ENCODE assay signal across 27 cellular contexts in the genomic region with DNA sequence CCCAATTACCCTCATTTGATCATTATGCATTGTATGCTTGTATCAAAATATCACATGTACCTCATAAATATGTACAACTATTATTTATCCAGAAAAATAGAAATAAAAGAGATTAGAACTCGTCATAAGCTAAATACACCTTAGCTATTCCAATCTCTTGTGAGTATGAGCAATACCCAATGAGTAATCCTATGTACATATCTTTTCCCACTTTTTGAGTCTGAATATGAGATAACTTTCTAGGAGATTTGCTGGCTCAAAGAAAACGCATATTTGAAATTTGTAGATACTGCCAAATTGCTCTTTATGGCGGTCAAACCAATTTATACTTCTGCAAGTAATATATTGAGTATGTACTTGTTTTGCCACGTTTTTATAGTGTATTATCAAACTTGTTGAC. TPM values are rescaled to one million over a fixed set of nuclear protein-coding genes. Genes with fewer than 3 reads are reported as not detected.
"Had no signal": no experiment of that assay in that cellular context is flagged by ENCODE, and none has a peak within 500 bp of the region (broad histone marks: within the 10 kb centered on the region; RNA-seq: fewer than 3 reads in every experiment).

No MANE protein-coding gene starts in this region.

- H3K27ac ChIP-seq: gastroesophageal sphincter, hepatocyte, right lobe of liver, skin epidermis, thoracic aorta, vagina had no signal

- H3K4me1 ChIP-seq: right lobe of liver had no signal

- H3K4me2 ChIP-seq: hepatocyte had no signal

- ATAC-seq: activated T-cell treated with anti-CD3 and anti-CD28 coated beads, Interleukin-2, amount 50 U/mL, for 4 hours; activated T-helper 17 cell treated with anti-CD3 and anti-CD28 coated beads, Interleukin-2, amount 50 U/mL, for 72 hours; gastroesophageal sphincter; left ventricle myocardium superior; right lobe of liver; stimulated activated effector memory CD8-positive, alpha-beta T cell treated with anti-CD3 and anti-CD28 coated beads, Interleukin-12 subunit alpha, Interleukin-12 subunit beta, amount 100 ng/mL, for 72 hours; WTC11 had no signal

- H3K9me3 ChIP-seq: gastroesophageal sphincter, right lobe of liver, thoracic aorta, vagina had no signal

- H3K36me3 ChIP-seq: gastroesophageal sphincter, right lobe of liver, thoracic aorta, vagina had no signal

- H3K27me3 Mint-ChIP-seq: activated CD4-positive, alpha-beta memory T cell treated with anti-CD3 and anti-CD28 coated beads, Interleukin-2, amount 10 ng/mL, durations not matched to agents 7 days and 5 days; activated CD4-positive, alpha-beta T cell treated with anti-CD3 and anti-CD28 coated beads, Interleukin-2, amount 10 ng/mL, durations not matched to agents 7 days and 5 days; activated T-helper 17 cell treated with anti-CD3 and anti-CD28 coated beads, Interleukin-2, amount 50 U/mL, for 72 hours; stimulated activated naive CD8-positive, alpha-beta T cell treated with anti-CD3 and anti-CD28 coated beads, Interleukin-15, Interleukin-2, amounts not matched to agents 100 ng/mL and 50 ng/mL, for 24 hours; type B pancreatic cell had no signal

- H3K27me3 ChIP-seq: gastroesophageal sphincter, hepatocyte, right lobe of liver, vagina had no signal

- H3K4me1 Mint-ChIP-seq: activated CD4-positive, alpha-beta memory T cell treated with anti-CD3 and anti-CD28 coated beads, Interleukin-2, amount 10 ng/mL, durations not matched to agents 7 days and 5 days; activated CD4-positive, alpha-beta T cell treated with anti-CD3 and anti-CD28 coated beads, Interleukin-2, amount 10 ng/mL, durations not matched to agents 7 days and 5 days; activated T-helper 17 cell treated with anti-CD3 and anti-CD28 coated beads, Interleukin-2, amount 50 U/mL, for 72 hours had no signal

- H3K27ac Mint-ChIP-seq: activated CD4-positive, alpha-beta memory T cell treated with anti-CD3 and anti-CD28 coated beads, Interleukin-2, amount 10 ng/mL, durations not matched to agents 7 days and 5 days; activated CD4-positive, alpha-beta T cell treated with anti-CD3 and anti-CD28 coated beads, Interleukin-2, amount 10 ng/mL, durations not matched to agents 7 days and 5 days; activated T-helper 17 cell treated with anti-CD3 and anti-CD28 coated beads, Interleukin-2, amount 50 U/mL, for 72 hours; nephron; stimulated activated effector memory CD8-positive, alpha-beta T cell treated with anti-CD3 and anti-CD28 coated beads, Interleukin-12 subunit alpha, Interleukin-12 subunit beta, amount 100 ng/mL, for 72 hours; stimulated activated naive CD8-positive, alpha-beta T cell treated with anti-CD3 and anti-CD28 coated beads, Interleukin-15, Interleukin-2, amounts not matched to agents 100 ng/mL and 50 ng/mL, for 24 hours; type B pancreatic cell; WTC11 had no signal

- H3K4me3 ChIP-seq: gastroesophageal sphincter, hepatocyte, right lobe of liver, skin epidermis, thoracic aorta, vagina had no signal

- H3K4me3 Mint-ChIP-seq: activated CD4-positive, alpha-beta memory T cell treated with anti-CD3 and anti-CD28 coated beads, Interleukin-2, amount 10 ng/mL, durations not matched to agents 7 days and 5 days; activated CD4-positive, alpha-beta T cell treated with anti-CD3 and anti-CD28 coated beads, Interleukin-2, amount 10 ng/mL, durations not matched to agents 7 days and 5 days; activated T-cell treated with anti-CD3 and anti-CD28 coated beads, Interleukin-2, amount 50 U/mL, for 4 hours; activated T-helper 17 cell treated with anti-CD3 and anti-CD28 coated beads, Interleukin-2, amount 50 U/mL, for 72 hours; nephron; stimulated activated effector memory CD8-positive, alpha-beta T cell treated with anti-CD3 and anti-CD28 coated beads, Interleukin-12 subunit alpha, Interleukin-12 subunit beta, amount 100 ng/mL, for 72 hours; stimulated activated naive CD8-positive, alpha-beta T cell treated with anti-CD3 and anti-CD28 coated beads, Interleukin-15, Interleukin-2, amounts not matched to agents 100 ng/mL and 50 ng/mL, for 24 hours; type B pancreatic cell; WTC11 had no signal

- H3K9me3 Mint-ChIP-seq: activated CD4-positive, alpha-beta memory T cell treated with anti-CD3 and anti-CD28 coated beads, Interleukin-2, amount 10 ng/mL, durations not matched to agents 7 days and 5 days; activated T-cell treated with anti-CD3 and anti-CD28 coated beads, Interleukin-2, amount 50 U/mL, for 4 hours; activated T-helper 17 cell treated with anti-CD3 and anti-CD28 coated beads, Interleukin-2, amount 50 U/mL, for 72 hours; nephron; stimulated activated effector memory CD8-positive, alpha-beta T cell treated with anti-CD3 and anti-CD28 coated beads, Interleukin-12 subunit alpha, Interleukin-12 subunit beta, amount 100 ng/mL, for 72 hours; stimulated activated naive CD8-positive, alpha-beta T cell treated with anti-CD3 and anti-CD28 coated beads, Interleukin-15, Interleukin-2, amounts not matched to agents 100 ng/mL and 50 ng/mL, for 24 hours; type B pancreatic cell; WTC11 had no signal

- DNase-seq: activated CD4-positive, alpha-beta memory T cell treated with anti-CD3 and anti-CD28 coated beads, Interleukin-2, amount 10 ng/mL, durations not matched to agents 7 days and 5 days; activated CD4-positive, alpha-beta T cell treated with anti-CD3 and anti-CD28 coated beads for 1 hour; activated CD4-positive, alpha-beta T cell treated with anti-CD3 and anti-CD28 coated beads, Interleukin-2, amount 10 ng/mL, durations not matched to agents 7 days and 5 days; activated gamma-delta T cell treated with Interleukin-2 at 50 U/mL for 16 hours; activated naive CD4-positive, alpha-beta T cell treated with anti-CD3 and anti-CD28 coated beads, Interleukin-2, amount 50 U/mL, for 16 hours; activated T-cell treated with anti-CD3 and anti-CD28 coated beads, Interleukin-2, amount 50 U/mL, for 4 hours; amygdala; effector CD8-positive, alpha-beta T cell; left cardiac atrium; left ventricle myocardium superior; posterior cingulate gyrus; right lobe of liver; stimulated activated CD4-positive, alpha-beta T cell treated with anti-CD3 and anti-CD28 coated beads, Interleukin-4, amount 100 ng/mL, for 24 hours; T-helper 2 cell had no signal

- FAIRE-seq: colon, keratinocyte had no signal

- H2AFZ ChIP-seq: hepatocyte had no signal

- H3K36me3 Mint-ChIP-seq: stimulated activated effector memory CD8-positive, alpha-beta T cell treated with anti-CD3 and anti-CD28 coated beads, Interleukin-12 subunit alpha, Interleukin-12 subunit beta, amount 100 ng/mL, for 72 hours had no signal

RNA-seq across cellular contexts. Expression of gene QPCT, which starts 43.9 kb away (rescaled TPM):
- total RNA-seq: activated CD4-positive, alpha-beta memory T cell treated with anti-CD3 and anti-CD28 coated beads, Interleukin-2, amount 10 ng/mL, durations not matched to agents 7 days and 5 days; activated CD4-positive, alpha-beta T cell treated with anti-CD3 and anti-CD28 coated beads, Interleukin-2, amount 10 ng/mL, durations not matched to agents 7 days and 5 days had no signal
